ENCODE assay signal across 1 cellular context in the genomic region with DNA sequence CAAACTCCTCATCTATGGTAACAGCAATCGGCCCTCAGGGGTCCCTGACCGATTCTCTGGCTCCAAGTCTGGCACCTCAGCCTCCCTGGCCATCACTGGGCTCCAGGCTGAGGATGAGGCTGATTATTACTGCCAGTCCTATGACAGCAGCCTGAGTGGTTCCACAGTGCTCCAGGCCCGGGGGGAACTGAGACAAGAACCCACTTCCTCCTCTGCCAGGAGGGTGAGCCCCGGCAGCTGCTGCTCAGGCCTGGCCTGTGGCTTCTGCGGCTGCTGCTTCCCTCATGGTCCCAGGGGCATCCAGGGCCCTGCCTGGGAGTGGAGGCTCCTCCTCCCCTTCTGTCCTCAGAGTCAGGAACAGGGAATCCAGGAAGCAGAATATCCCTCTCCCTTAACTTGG.
A peak's percentile ranks its signal among the peaks of the same experiment; 100 is the strongest.
TF ChIP-seq lines count a peak whose summit lies in the region.

No MANE protein-coding gene starts in this region.

TF ChIP-seq in K562, 482 proteins besides CTCF, POLR2A, EP300 and RAD21 (continued from another document):
- TF ChIP-seq, protein P1, sequence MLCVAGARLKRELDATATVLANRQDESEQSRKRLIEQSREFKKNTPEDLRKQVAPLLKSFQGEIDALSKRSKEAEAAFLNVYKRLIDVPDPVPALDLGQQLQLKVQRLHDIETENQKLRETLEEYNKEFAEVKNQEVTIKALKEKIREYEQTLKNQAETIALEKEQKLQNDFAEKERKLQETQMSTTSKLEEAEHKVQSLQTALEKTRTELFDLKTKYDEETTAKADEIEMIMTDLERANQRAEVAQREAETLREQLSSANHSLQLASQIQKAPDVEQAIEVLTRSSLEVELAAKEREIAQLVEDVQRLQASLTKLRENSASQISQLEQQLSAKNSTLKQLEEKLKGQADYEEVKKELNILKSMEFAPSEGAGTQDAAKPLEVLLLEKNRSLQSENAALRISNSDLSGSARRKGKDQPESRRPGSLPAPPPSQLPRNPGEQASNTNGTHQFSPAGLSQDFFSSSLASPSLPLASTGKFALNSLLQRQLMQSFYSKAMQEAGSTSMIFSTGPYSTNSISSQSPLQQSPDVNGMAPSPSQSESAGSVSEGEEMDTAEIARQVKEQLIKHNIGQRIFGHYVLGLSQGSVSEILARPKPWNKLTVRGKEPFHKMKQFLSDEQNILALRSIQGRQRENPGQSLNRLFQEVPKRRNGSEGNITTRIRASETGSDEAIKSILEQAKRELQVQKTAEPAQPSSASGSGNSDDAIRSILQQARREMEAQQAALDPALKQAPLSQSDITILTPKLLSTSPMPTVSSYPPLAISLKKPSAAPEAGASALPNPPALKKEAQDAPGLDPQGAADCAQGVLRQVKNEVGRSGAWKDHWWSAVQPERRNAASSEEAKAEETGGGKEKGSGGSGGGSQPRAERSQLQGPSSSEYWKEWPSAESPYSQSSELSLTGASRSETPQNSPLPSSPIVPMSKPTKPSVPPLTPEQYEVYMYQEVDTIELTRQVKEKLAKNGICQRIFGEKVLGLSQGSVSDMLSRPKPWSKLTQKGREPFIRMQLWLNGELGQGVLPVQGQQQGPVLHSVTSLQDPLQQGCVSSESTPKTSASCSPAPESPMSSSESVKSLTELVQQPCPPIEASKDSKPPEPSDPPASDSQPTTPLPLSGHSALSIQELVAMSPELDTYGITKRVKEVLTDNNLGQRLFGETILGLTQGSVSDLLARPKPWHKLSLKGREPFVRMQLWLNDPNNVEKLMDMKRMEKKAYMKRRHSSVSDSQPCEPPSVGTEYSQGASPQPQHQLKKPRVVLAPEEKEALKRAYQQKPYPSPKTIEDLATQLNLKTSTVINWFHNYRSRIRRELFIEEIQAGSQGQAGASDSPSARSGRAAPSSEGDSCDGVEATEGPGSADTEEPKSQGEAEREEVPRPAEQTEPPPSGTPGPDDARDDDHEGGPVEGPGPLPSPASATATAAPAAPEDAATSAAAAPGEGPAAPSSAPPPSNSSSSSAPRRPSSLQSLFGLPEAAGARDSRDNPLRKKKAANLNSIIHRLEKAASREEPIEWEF (CRISPR knock-in tag; IDR thresholded peaks at IDR 0.05), result no peak
- TF ChIP-seq, protein P2, sequence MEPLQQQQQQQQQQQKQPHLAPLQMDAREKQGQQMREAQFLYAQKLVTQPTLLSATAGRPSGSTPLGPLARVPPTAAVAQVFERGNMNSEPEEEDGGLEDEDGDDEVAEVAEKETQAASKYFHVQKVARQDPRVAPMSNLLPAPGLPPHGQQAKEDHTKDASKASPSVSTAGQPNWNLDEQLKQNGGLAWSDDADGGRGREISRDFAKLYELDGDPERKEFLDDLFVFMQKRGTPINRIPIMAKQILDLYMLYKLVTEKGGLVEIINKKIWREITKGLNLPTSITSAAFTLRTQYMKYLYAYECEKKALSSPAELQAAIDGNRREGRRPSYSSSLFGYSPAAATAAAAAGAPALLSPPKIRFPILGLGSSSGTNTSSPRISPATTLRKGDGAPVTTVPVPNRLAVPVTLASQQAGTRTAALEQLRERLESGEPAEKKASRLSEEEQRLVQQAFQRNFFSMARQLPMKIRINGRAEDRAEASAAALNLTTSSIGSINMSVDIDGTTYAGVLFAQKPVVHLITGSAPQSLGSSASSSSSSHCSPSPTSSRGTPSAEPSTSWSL (CRISPR knock-in tag; IDR thresholded peaks at IDR 0.05; ENCODE audit: borderline replicate concordance), result 0 out of 2 replicates have a peak, but pooled peaks have one; percentile 18
- no peak for TF ChIP-seq TSC22D4 (tag; IDR thresholded peaks at IDR 0.05)
- no peak for TF ChIP-seq NR2C1 (IDR thresholded peaks at IDR 0.05)
- no peak for TF ChIP-seq NR2C1 (tag; IDR thresholded peaks at IDR 0.05)
- TF ChIP-seq THRA (IDR thresholded peaks at IDR 0.05), result no peak
- 0 out of 2 replicates have a peak, but pooled peaks have one; percentile 15 for TF ChIP-seq RUNX1 (IDR thresholded peaks at IDR 0.05; ENCODE audit: low read depth)
- TF ChIP-seq, protein P3, sequence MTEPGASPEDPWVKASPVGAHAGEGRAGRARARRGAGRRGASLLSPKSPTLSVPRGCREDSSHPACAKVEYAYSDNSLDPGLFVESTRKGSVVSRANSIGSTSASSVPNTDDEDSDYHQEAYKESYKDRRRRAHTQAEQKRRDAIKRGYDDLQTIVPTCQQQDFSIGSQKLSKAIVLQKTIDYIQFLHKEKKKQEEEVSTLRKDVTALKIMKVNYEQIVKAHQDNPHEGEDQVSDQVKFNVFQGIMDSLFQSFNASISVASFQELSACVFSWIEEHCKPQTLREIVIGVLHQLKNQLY (CRISPR knock-in tag; conservative IDR thresholded peaks at IDR 0.05), result 0 out of 4 replicates have a peak, but pooled peaks of 1 of the 2 experiments have one; percentile 62
- no peak for TF ChIP-seq PHF21A (IDR thresholded peaks at IDR 0.05; ENCODE audit: borderline replicate concordance, low read depth)
- TF ChIP-seq CREM (IDR thresholded peaks at IDR 0.05; ENCODE audit: low read depth), result no peak
- no peak for TF ChIP-seq ZNF24 (IDR thresholded peaks at IDR 0.05)
- peak; percentile 1 for TF ChIP-seq RBBP5 (IDR thresholded peaks at IDR 0.05; ENCODE audit: borderline replicate concordance, insufficient read depth, low read length, poor library complexity, severe bottlenecking)
- TF ChIP-seq POLR3A (IDR thresholded peaks at IDR 0.05; ENCODE audit: borderline replicate concordance, extremely low read depth, insufficient read depth, insufficient read length), result no peak
- TF ChIP-seq MED1 (CRISPR knock-in tag; IDR thresholded peaks at IDR 0.05; ENCODE audit: borderline replicate concordance), result no peak
- TF ChIP-seq ETV5 (CRISPR knock-in tag; IDR thresholded peaks at IDR 0.05; ENCODE audit: low read depth), result no peak
- TF ChIP-seq POLR2AphosphoS5 (IDR thresholded peaks at IDR 0.05; ENCODE audit: control insufficient read depth, insufficient read depth, low read depth, low read length), result no peak
- no peak for TF ChIP-seq NR1H2 (CRISPR knock-in tag; IDR thresholded peaks at IDR 0.05)
- TF ChIP-seq, protein P4, sequence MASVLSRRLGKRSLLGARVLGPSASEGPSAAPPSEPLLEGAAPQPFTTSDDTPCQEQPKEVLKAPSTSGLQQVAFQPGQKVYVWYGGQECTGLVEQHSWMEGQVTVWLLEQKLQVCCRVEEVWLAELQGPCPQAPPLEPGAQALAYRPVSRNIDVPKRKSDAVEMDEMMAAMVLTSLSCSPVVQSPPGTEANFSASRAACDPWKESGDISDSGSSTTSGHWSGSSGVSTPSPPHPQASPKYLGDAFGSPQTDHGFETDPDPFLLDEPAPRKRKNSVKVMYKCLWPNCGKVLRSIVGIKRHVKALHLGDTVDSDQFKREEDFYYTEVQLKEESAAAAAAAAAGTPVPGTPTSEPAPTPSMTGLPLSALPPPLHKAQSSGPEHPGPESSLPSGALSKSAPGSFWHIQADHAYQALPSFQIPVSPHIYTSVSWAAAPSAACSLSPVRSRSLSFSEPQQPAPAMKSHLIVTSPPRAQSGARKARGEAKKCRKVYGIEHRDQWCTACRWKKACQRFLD (CRISPR knock-in tag; IDR thresholded peaks at IDR 0.05), result no peak
- no peak for TF ChIP-seq ZNF717 (CRISPR knock-in tag; IDR thresholded peaks at IDR 0.05)
- TF ChIP-seq HCFC1 (IDR thresholded peaks at IDR 0.05; ENCODE audit: low read depth, low read length), result no peak
